ENCODE assay signal across 8 cellular contexts in genomic region chr4:38856524-38857337, GRCh38. TPM values are rescaled to one million over a fixed set of nuclear protein-coding genes. Genes with fewer than 3 reads are reported as not detected.
DNase-seq lines count a peak whose midpoint lies in the region; ATAC-seq and TF ChIP-seq lines count a peak whose summit lies in the region.

Gene TLR6 (minus strand): TSS chr4:38856817. CDS start chr4:38829473, 27,344 bp downstream.

- peak within 1 kb of the TSS; percentile 7 to 22 for H3K4me3 ChIP-seq in tibial artery

- no peaks in the 10 kb centered on the region for H3K36me3 ChIP-seq in tibial artery

- DNase-seq in NCI-H1694 (lab: John Stamatoyannopoulos, UW) (peak; percentile 9), NCI-H1694 treated with DMSO at 0.1 percent for 48 hours (lab: John Stamatoyannopoulos, UW) (no peak), NOMO-1 treated with DMSO at 0.1 percent for 48 hours (lab: John Stamatoyannopoulos, UW; ENCODE audit: unreplicated experiment) (peak; percentile 80), activated T-cell treated with anti-CD3 and anti-CD28 coated beads for 24 hours (ENCODE audit: low read depth) (peak; percentile 56), tibial artery (peak in 1 of 2 donors; percentile 46)
- DNase-seq in natural killer cell treated with Interleukin-12 subunit alpha and Interleukin-12 subunit beta and Interleukin-15 and Interleukin-18, amount 100 ng/mL, for 72 hours (ENCODE audit: low spot score) = no peak

- intact Hi-C loops in tibial artery (cut with DNase I; ENCODE audit: low total_unique reads) = no loop called here

- ATAC-seq in HG03108 (IDR thresholded peaks at IDR 0.05; ENCODE audit: unreplicated experiment) (peak; percentile 40), esophagus mucosa (peak; percentile 67)
- peak; percentile 57 to 61 for ATAC-seq in natural killer cell treated with Interleukin-12 subunit alpha and Interleukin-12 subunit beta and Interleukin-15 and Interleukin-18, amount 100 ng/mL, for 72 hours

- TF ChIP-seq CTCF in tibial artery (IDR thresholded peaks at IDR 0.05) = peak; percentile 62 to 72

- no peaks in the 10 kb centered on the region for H3K36me3 Mint-ChIP-seq in natural killer cell treated with Interleukin-12 subunit alpha and Interleukin-12 subunit beta and Interleukin-15 and Interleukin-18, amount 100 ng/mL, for 72 hours

- peak within 1 kb of the TSS; percentile 42 to 53 for H3K27ac ChIP-seq in tibial artery

- peaks cover 2 to 11% of the 10 kb centered on the region in 2 donors for H3K27me3 Mint-ChIP-seq in natural killer cell treated with Interleukin-12 subunit alpha and Interleukin-12 subunit beta and Interleukin-15 and Interleukin-18, amount 100 ng/mL, for 72 hours

- peaks cover 0 to 12% (median 0%) of the 10 kb centered on the region in 4 donors for H3K4me1 ChIP-seq in tibial artery

- H3K4me3 Mint-ChIP-seq in natural killer cell treated with Interleukin-12 subunit alpha and Interleukin-12 subunit beta and Interleukin-15 and Interleukin-18, amount 100 ng/mL, for 72 hours = peak within 1 kb of the TSS; percentile 90

- H3K9me3 Mint-ChIP-seq in natural killer cell treated with Interleukin-12 subunit alpha and Interleukin-12 subunit beta and Interleukin-15 and Interleukin-18, amount 100 ng/mL, for 72 hours = no peaks in the 10 kb centered on the region

- H3K9me3 ChIP-seq in tibial artery = no peaks in the 10 kb centered on the region

- H3K27ac Mint-ChIP-seq in natural killer cell treated with Interleukin-12 subunit alpha and Interleukin-12 subunit beta and Interleukin-15 and Interleukin-18, amount 100 ng/mL, for 72 hours = peak within 1 kb of the TSS; percentile 83 to 87

- H3K4me1 Mint-ChIP-seq in natural killer cell treated with Interleukin-12 subunit alpha and Interleukin-12 subunit beta and Interleukin-15 and Interleukin-18, amount 100 ng/mL, for 72 hours (ENCODE audit: low read depth in 2 of 2) = peaks cover 33% of the 10 kb centered on the region in 2 donors

- H3K27me3 ChIP-seq in tibial artery = no peaks in the 10 kb centered on the region

RNA-seq across cellular contexts. Expression of gene TLR6, which starts in this region (rescaled TPM):
- 1.6 TPM for total RNA-seq in esophagus mucosa
- total RNA-seq in natural killer cell treated with Interleukin-12 subunit alpha and Interleukin-12 subunit beta and Interleukin-15 and Interleukin-18, amount 100 ng/mL, for 72 hours = 1 to 10 TPM; 4.4 to 4.5 TPM

Comparison
In these comparisons a context has a peak if more than half of its experiments do, and no peak if none do; other contexts are left out.
1. DNase-seq: peak in NCI-H1694 (single experiment), NOMO-1 treated with DMSO at 0.1 percent for 48 hours (single experiment) and activated T-cell treated with anti-CD3 and anti-CD28 coated beads for 24 hours (single experiment); none in NCI-H1694 treated with DMSO at 0.1 percent for 48 hours (single experiment) and natural killer cell treated with Interleukin-12 subunit alpha and Interleukin-12 subunit beta and Interleukin-15 and Interleukin-18, amount 100 ng/mL, for 72 hours (single experiment).
2. Peak in every context shown above with its lines, with median percentiles within 50 percentile points of each other: ATAC-seq.